ENCODE assay signal across 16 cellular contexts in genomic region chr18:9055626-9056025, GRCh38. TPM values are rescaled to one million over a fixed set of nuclear protein-coding genes. Genes with fewer than 3 reads are reported as not detected.
DNase-seq lines count a peak whose midpoint lies in the region; ATAC-seq and TF ChIP-seq lines count a peak whose summit lies in the region.
"Had no signal": no experiment of that assay in that cellular context is flagged by ENCODE, and none has a peak within 500 bp of the region (broad histone marks: within the 10 kb centered on the region; RNA-seq: fewer than 3 reads in every experiment).

No MANE protein-coding gene starts in this region.

- H3K9me3 Mint-ChIP-seq in stimulated activated naive CD8-positive, alpha-beta T cell treated with anti-CD3 and anti-CD28 coated beads, Interleukin-15, amount 100 ng/mL, for 72 hours, result peaks cover 17 to 18% of the 10 kb centered on the region in 2 donors

- H3K36me3 ChIP-seq in adipocyte (ENCODE audit: control insufficient read depth, insufficient read depth, low read length, severe bottlenecking) (no peaks in the 10 kb centered on the region), skeletal muscle satellite cell (ENCODE audit: insufficient read depth, low read length) (no peaks in the 10 kb centered on the region)
- H3K36me3 ChIP-seq: sigmoid colon had no signal

- TF ChIP-seq CTCF in fibroblast of pulmonary artery (IDR thresholded peaks at IDR 0.05; ENCODE audit: low read length, missing control alignments), result no peak

- ATAC-seq in HG03354 (IDR thresholded peaks at IDR 0.05; ENCODE audit: poor library complexity, severe bottlenecking, unreplicated experiment) (peak; percentile 12), HG02852 (IDR thresholded peaks at IDR 0.05; ENCODE audit: unreplicated experiment) (no peak), GM21390 (IDR thresholded peaks at IDR 0.05; ENCODE audit: unreplicated experiment) (no peak)
- no peak for ATAC-seq in stimulated activated naive CD8-positive, alpha-beta T cell treated with anti-CD3 and anti-CD28 coated beads, Interleukin-15, amount 100 ng/mL, for 72 hours
- ATAC-seq: effector memory CD8-positive, alpha-beta T cell had no signal

- H3K4me1 Mint-ChIP-seq in stimulated activated naive CD8-positive, alpha-beta T cell treated with anti-CD3 and anti-CD28 coated beads, Interleukin-15, amount 100 ng/mL, for 72 hours, result no peaks in the 10 kb centered on the region

- no peak overlapping the region for H3K4me3 Mint-ChIP-seq in stimulated activated naive CD8-positive, alpha-beta T cell treated with anti-CD3 and anti-CD28 coated beads, Interleukin-15, amount 100 ng/mL, for 72 hours
- H3K4me3 Mint-ChIP-seq: effector memory CD8-positive, alpha-beta T cell had no signal

- H3K4me1 ChIP-seq in adipocyte (ENCODE audit: control insufficient read depth, insufficient read depth, low read length) (peaks cover 28% of the 10 kb centered on the region), skeletal muscle satellite cell (ENCODE audit: control insufficient read depth, insufficient read depth, low read length) (peaks cover 16% of the 10 kb centered on the region)

- peak overlapping the region; percentile 38 for H3K4me2 ChIP-seq in skeletal muscle satellite cell (ENCODE audit: low read length)

- H3K9me3 ChIP-seq in adipocyte (ENCODE audit: control insufficient read depth, low read length), result peaks cover 9% of the 10 kb centered on the region
- H3K9me3 ChIP-seq in skeletal muscle satellite cell (replicated peaks; ENCODE audit: low read length), result peaks cover 6% of the 10 kb centered on the region
- H3K9me3 ChIP-seq: sigmoid colon had no signal

- H3K9ac ChIP-seq in adipocyte (ENCODE audit: low read length) (peak overlapping the region; percentile 71), skeletal muscle satellite cell (ENCODE audit: low read depth, low read length) (peak overlapping the region; percentile 16)

- no peak for DNase-seq in adipocyte (ENCODE audit: low read depth)
- peak; percentile 24 for DNase-seq in fibroblast of pulmonary artery (ENCODE audit: low read depth)
- DNase-seq in NCI-H2171 treated with DMSO at 0.1 percent for 48 hours (lab: John Stamatoyannopoulos, UW), result no peak
- DNase-seq in stimulated activated naive CD8-positive, alpha-beta T cell treated with anti-CD3 and anti-CD28 coated beads, Interleukin-15, amount 100 ng/mL, for 72 hours, result no peak
- DNase-seq: activated naive CD4-positive, alpha-beta T cell treated with Interleukin-2 at 50 U/mL for 16 hours; anterior cingulate cortex; DND-41; effector memory CD8-positive, alpha-beta T cell; NCI-H187; occipital lobe; sigmoid colon; stimulated activated CD4-positive, alpha-beta T cell treated with anti-CD3 and anti-CD28 coated beads, Interleukin-2, amount 100 ng/mL, for 48 hours had no signal

- H3K27ac Mint-ChIP-seq in stimulated activated naive CD8-positive, alpha-beta T cell treated with anti-CD3 and anti-CD28 coated beads, Interleukin-15, amount 100 ng/mL, for 72 hours, result no peak overlapping the region

- H3K27me3 ChIP-seq in adipocyte (replicated peaks; ENCODE audit: control insufficient read depth, insufficient read depth, low read length), result no peaks in the 10 kb centered on the region
- H3K27me3 ChIP-seq in skeletal muscle satellite cell (ENCODE audit: control insufficient read depth, insufficient read depth, low read length), result no peaks in the 10 kb centered on the region
- H3K27me3 ChIP-seq: sigmoid colon had no signal

- no peaks in the 10 kb centered on the region for H3K27me3 Mint-ChIP-seq in stimulated activated naive CD8-positive, alpha-beta T cell treated with anti-CD3 and anti-CD28 coated beads, Interleukin-15, amount 100 ng/mL, for 72 hours
- H3K27me3 Mint-ChIP-seq: effector memory CD8-positive, alpha-beta T cell had no signal

- H3K4me3 ChIP-seq in adipocyte (ENCODE audit: low read length) (peak overlapping the region; percentile 11), fibroblast of pulmonary artery (replicated peaks; ENCODE audit: low read depth, low read length) (no peak overlapping the region), skeletal muscle satellite cell (ENCODE audit: low read length) (no peak overlapping the region)
- H3K4me3 ChIP-seq: sigmoid colon had no signal

RNA-seq across cellular contexts. Expression of gene NDUFV2, which starts 46.9 kb away (rescaled TPM):
- total RNA-seq in skeletal muscle satellite cell (2012; rRNA removed), result 150 and 225 TPM in 2 replicates
